1 cellular context compared by ENCODE assay signal in the genomic region with DNA sequence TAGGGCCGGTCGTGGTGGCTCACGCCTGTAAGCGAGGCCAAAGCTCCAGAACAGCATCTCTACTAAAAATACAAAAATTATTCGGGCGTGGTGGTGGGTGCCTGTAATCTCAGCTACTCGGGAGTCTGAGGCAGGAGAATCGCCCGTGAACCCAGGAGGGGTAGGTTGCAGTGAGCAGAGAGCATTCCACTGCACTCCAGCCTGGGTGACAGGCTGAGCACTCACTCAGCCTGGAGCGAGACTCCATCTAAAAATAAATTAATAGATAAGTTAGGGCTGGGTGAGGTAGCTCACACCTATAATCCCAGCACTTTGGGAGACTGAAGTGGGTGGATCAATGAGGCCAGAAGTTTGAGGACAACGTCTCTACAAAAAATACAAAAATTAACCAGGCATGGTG.
TF ChIP-seq lines count a peak whose summit lies in the region.

No MANE protein-coding gene starts in this region.

TF ChIP-seq in GM23338, 12 proteins besides CTCF, POLR2A, EP300 and RAD21 (continued from another document):
- TF ChIP-seq, protein P1, sequence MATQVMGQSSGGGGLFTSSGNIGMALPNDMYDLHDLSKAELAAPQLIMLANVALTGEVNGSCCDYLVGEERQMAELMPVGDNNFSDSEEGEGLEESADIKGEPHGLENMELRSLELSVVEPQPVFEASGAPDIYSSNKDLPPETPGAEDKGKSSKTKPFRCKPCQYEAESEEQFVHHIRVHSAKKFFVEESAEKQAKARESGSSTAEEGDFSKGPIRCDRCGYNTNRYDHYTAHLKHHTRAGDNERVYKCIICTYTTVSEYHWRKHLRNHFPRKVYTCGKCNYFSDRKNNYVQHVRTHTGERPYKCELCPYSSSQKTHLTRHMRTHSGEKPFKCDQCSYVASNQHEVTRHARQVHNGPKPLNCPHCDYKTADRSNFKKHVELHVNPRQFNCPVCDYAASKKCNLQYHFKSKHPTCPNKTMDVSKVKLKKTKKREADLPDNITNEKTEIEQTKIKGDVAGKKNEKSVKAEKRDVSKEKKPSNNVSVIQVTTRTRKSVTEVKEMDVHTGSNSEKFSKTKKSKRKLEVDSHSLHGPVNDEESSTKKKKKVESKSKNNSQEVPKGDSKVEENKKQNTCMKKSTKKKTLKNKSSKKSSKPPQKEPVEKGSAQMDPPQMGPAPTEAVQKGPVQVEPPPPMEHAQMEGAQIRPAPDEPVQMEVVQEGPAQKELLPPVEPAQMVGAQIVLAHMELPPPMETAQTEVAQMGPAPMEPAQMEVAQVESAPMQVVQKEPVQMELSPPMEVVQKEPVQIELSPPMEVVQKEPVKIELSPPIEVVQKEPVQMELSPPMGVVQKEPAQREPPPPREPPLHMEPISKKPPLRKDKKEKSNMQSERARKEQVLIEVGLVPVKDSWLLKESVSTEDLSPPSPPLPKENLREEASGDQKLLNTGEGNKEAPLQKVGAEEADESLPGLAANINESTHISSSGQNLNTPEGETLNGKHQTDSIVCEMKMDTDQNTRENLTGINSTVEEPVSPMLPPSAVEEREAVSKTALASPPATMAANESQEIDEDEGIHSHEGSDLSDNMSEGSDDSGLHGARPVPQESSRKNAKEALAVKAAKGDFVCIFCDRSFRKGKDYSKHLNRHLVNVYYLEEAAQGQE (IDR thresholded peaks at IDR 0.05; ENCODE audit: unreplicated experiment), result no peak
- TF ChIP-seq ZNF331 (CRISPR knock-in tag; IDR thresholded peaks at IDR 0.05; ENCODE audit: low read depth) (no peak), CREB1 (CRISPR knock-in tag; IDR thresholded peaks at IDR 0.05; ENCODE audit: low read depth) (no peak), ZNF114 (CRISPR knock-in tag; IDR thresholded peaks at IDR 0.05) (no peak), POLR2AphosphoS5 (IDR thresholded peaks at IDR 0.05; ENCODE audit: low read depth) (no peak), EZH2phosphoT487 (IDR thresholded peaks at IDR 0.05; ENCODE audit: unreplicated experiment) (no peak)
- TF ChIP-seq, protein P2, sequence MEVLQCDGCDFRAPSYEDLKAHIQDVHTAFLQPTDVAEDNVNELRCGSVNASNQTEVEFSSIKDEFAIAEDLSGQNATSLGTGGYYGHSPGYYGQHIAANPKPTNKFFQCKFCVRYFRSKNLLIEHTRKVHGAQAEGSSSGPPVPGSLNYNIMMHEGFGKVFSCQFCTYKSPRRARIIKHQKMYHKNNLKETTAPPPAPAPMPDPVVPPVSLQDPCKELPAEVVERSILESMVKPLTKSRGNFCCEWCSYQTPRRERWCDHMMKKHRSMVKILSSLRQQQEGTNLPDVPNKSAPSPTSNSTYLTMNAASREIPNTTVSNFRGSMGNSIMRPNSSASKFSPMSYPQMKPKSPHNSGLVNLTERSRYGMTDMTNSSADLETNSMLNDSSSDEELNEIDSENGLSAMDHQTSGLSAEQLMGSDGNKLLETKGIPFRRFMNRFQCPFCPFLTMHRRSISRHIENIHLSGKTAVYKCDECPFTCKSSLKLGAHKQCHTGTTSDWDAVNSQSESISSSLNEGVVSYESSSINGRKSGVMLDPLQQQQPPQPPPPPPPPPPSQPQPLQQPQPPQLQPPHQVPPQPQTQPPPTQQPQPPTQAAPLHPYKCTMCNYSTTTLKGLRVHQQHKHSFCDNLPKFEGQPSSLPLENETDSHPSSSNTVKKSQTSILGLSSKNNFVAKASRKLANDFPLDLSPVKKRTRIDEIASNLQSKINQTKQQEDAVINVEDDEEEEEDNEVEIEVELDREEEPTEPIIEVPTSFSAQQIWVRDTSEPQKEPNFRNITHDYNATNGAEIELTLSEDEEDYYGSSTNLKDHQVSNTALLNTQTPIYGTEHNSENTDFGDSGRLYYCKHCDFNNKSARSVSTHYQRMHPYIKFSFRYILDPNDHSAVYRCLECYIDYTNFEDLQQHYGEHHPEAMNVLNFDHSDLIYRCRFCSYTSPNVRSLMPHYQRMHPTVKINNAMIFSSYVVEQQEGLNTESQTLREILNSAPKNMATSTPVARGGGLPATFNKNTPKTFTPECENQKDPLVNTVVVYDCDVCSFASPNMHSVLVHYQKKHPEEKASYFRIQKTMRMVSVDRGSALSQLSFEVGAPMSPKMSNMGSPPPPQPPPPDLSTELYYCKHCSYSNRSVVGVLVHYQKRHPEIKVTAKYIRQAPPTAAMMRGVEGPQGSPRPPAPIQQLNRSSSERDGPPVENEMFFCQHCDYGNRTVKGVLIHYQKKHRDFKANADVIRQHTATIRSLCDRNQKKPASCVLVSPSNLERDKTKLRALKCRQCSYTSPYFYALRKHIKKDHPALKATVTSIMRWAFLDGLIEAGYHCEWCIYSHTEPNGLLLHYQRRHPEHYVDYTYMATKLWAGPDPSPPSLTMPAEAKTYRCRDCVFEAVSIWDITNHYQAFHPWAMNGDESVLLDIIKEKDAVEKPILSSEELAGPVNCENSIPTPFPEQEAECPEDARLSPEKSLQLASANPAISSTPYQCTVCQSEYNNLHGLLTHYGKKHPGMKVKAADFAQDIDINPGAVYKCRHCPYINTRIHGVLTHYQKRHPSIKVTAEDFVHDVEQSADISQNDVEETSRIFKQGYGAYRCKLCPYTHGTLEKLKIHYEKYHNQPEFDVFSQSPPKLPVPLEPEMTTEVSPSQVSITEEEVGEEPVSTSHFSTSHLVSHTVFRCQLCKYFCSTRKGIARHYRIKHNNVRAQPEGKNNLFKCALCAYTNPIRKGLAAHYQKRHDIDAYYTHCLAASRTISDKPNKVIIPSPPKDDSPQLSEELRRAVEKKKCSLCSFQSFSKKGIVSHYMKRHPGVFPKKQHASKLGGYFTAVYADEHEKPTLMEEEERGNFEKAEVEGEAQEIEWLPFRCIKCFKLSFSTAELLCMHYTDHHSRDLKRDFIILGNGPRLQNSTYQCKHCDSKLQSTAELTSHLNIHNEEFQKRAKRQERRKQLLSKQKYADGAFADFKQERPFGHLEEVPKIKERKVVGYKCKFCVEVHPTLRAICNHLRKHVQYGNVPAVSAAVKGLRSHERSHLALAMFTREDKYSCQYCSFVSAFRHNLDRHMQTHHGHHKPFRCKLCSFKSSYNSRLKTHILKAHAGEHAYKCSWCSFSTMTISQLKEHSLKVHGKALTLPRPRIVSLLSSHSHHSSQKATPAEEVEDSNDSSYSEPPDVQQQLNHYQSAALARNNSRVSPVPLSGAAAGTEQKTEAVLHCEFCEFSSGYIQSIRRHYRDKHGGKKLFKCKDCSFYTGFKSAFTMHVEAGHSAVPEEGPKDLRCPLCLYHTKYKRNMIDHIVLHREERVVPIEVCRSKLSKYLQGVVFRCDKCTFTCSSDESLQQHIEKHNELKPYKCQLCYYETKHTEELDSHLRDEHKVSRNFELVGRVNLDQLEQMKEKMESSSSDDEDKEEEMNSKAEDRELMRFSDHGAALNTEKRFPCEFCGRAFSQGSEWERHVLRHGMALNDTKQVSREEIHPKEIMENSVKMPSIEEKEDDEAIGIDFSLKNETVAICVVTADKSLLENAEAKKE (CRISPR knock-in tag; IDR thresholded peaks at IDR 0.05), result no peak
- TF ChIP-seq, protein P3, sequence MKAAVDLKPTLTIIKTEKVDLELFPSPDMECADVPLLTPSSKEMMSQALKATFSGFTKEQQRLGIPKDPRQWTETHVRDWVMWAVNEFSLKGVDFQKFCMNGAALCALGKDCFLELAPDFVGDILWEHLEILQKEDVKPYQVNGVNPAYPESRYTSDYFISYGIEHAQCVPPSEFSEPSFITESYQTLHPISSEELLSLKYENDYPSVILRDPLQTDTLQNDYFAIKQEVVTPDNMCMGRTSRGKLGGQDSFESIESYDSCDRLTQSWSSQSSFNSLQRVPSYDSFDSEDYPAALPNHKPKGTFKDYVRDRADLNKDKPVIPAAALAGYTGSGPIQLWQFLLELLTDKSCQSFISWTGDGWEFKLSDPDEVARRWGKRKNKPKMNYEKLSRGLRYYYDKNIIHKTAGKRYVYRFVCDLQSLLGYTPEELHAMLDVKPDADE (IDR thresholded peaks at IDR 0.05), result no peak
